In genomic region chr5:77669677-77670076, GRCh38 we compare ENCODE assay signal across 19 cellular contexts. TPM values are rescaled to one million over a fixed set of nuclear protein-coding genes. Genes with fewer than 3 reads are reported as not detected.
DNase-seq lines count a peak whose midpoint lies in the region; ATAC-seq, FAIRE-seq and TF ChIP-seq lines count a peak whose summit lies in the region.
"Had no signal": no experiment of that assay in that cellular context is flagged by ENCODE, and none has a peak within 500 bp of the region (broad histone marks: within the 10 kb centered on the region; RNA-seq: fewer than 3 reads in every experiment).

No MANE protein-coding gene starts in this region.

- H4K20me1 ChIP-seq in K562 (replicated peaks; ENCODE audit: control insufficient read depth, insufficient read depth, low read length) = no peaks in the 10 kb centered on the region

- H3K36me3 Mint-ChIP-seq in stimulated activated naive B cell treated with anti-CD40 and anti-IgM and Interleukin-4, amounts not matched to agents 10 μg/mL and 1 μg/mL and 100 μg/mL, for 72 hours = no peaks in the 10 kb centered on the region
- H3K36me3 Mint-ChIP-seq: CD8-positive, alpha-beta T cell; IgD-negative memory B cell had no signal

- WGBS in K562 (ENCODE audit: insufficient coverage, low coverage, missing lambda C conversion rate) = 6% methylated on average over 1 of the region's 1 CpG

- H3K9me3 ChIP-seq in K562 (replicated peaks; ENCODE audit: control insufficient read depth, insufficient read depth, low read depth, low read length) (no peaks in the 10 kb centered on the region), BE2C (no peaks in the 10 kb centered on the region)

- H3K4me1 ChIP-seq in K562 (replicated peaks in 1 of 2; ENCODE audit: control insufficient read depth in 2 of 2, insufficient read depth in 2 of 2, low read length in 2 of 2) (no peaks in the 10 kb centered on the region), BE2C (no peaks in the 10 kb centered on the region)

- BruUV-seq in K562 (replicated peaks; lab: Mats Ljungman, UMichigan) = no TSS peak

- TF ChIP-seq EP300 in K562 (IDR thresholded peaks at IDR 0.05; ENCODE audit: low read length) = no peak

- H3K36me3 ChIP-seq in K562 (ENCODE audit: control insufficient read depth, insufficient read depth, low read length) (no peaks in the 10 kb centered on the region), BE2C (no peaks in the 10 kb centered on the region)

- H3K9me1 ChIP-seq in K562 (ENCODE audit: control insufficient read depth, insufficient read depth, low read length) = no peaks in the 10 kb centered on the region

- no peaks in the 10 kb centered on the region for H3K79me2 ChIP-seq in K562 (ENCODE audit: control insufficient read depth, insufficient read depth, low read length)

- no peak for TF ChIP-seq RAD21 in K562 (CRISPR knock-in tag; conservative IDR thresholded peaks at IDR 0.05 in 1 of 2, IDR thresholded peaks at IDR 0.05 in 1 of 2)

- no peak overlapping the region for H3K27ac Mint-ChIP-seq in stimulated activated naive B cell treated with anti-CD40 and anti-IgM and Interleukin-4, amounts not matched to agents 10 μg/mL and 1 μg/mL and 100 μg/mL, for 72 hours
- H3K27ac Mint-ChIP-seq: CD8-positive, alpha-beta T cell; H9; IgD-negative memory B cell had no signal

- TF ChIP-seq CTCF in K562 (IDR thresholded peaks at IDR 0.05 in 2 of 3, conservative IDR thresholded peaks at IDR 0.05 in 1 of 3; ENCODE audit: insufficient read depth in 2 of 3, low read depth in 1 of 3, low read length in 3 of 3) (no peak), BE2C (IDR thresholded peaks at IDR 0.05; ENCODE audit: low read depth, low read length) (no peak)

- DNase-seq in NCI-H82 (lab: John Stamatoyannopoulos, UW) (peak; percentile 41), NCI-H82 treated with DMSO at 0.1 percent for 48 hours (lab: John Stamatoyannopoulos, UW; ENCODE audit: unreplicated experiment) (no peak), COR-L47 (lab: John Stamatoyannopoulos, UW) (peak; percentile 34), NCI-H146 (lab: John Stamatoyannopoulos, UW) (peak; percentile 25), K562 (ENCODE audit: extremely low read depth in 1 of 4, low spot score in 3 of 4) (no peak), BE2C (no peak), GDM1 (lab: John Stamatoyannopoulos, UW) (no peak)
- no peak for DNase-seq in stimulated activated naive B cell treated with anti-CD40 and anti-IgM and Interleukin-4, amounts not matched to agents 10 μg/mL and 1 μg/mL and 100 μg/mL, for 72 hours
- DNase-seq: ACHN; CD8-positive, alpha-beta T cell; DMS79 treated with DMSO at 0.1 percent for 48 hours; H9; KG1 had no signal

- intact Hi-C loops in K562 (cut with micrococcal nuclease) = no loop called here

- H3K27me3 ChIP-seq in K562 (ENCODE audit: control insufficient read depth in 2 of 2, insufficient read depth in 2 of 2, low read length in 2 of 2) = peaks cover 28 to 41% of the 10 kb centered on the region in 2 experiments
- no peaks in the 10 kb centered on the region for H3K27me3 ChIP-seq in BE2C

- no peak overlapping the region for H3K4me2 ChIP-seq in K562 (ENCODE audit: insufficient read depth, low read length)

- H3K4me3 ChIP-seq in K562 (no peak overlapping the region), BE2C (ENCODE audit: low read depth, low read length) (no peak overlapping the region)
- H3K4me3 ChIP-seq: GM12878 had no signal

- POLR2A ChIA-PET in K562 (lab: Yijun Ruan, JAX) = no interaction called here

- no peak overlapping the region for H3K27ac ChIP-seq in K562 (ENCODE audit: extremely low read depth, low read depth, low read length)

- H3K4me1 Mint-ChIP-seq in stimulated activated naive B cell treated with anti-CD40 and anti-IgM and Interleukin-4, amounts not matched to agents 10 μg/mL and 1 μg/mL and 100 μg/mL, for 72 hours = no peaks in the 10 kb centered on the region
- H3K4me1 Mint-ChIP-seq: IgD-negative memory B cell had no signal

- CTCF ChIA-PET in K562 (lab: Yijun Ruan, JAX; ENCODE audit: low intra/inter-chr PET ratio) = no interaction called here

- ATAC-seq in K562 = no peak
- ATAC-seq in stimulated activated naive B cell treated with anti-CD40 and anti-IgM and Interleukin-4, amounts not matched to agents 10 μg/mL and 1 μg/mL and 100 μg/mL, for 72 hours (replicated peaks) = no peak
- ATAC-seq: CD8-positive, alpha-beta T cell; GM12878; HepG2 had no signal

- no peak overlapping the region for H3K4me3 Mint-ChIP-seq in stimulated activated naive B cell treated with anti-CD40 and anti-IgM and Interleukin-4, amounts not matched to agents 10 μg/mL and 1 μg/mL and 100 μg/mL, for 72 hours
- H3K4me3 Mint-ChIP-seq: CD8-positive, alpha-beta T cell; H9; IgD-negative memory B cell had no signal

- peaks cover 0 to under 1% of the 10 kb centered on the region in 2 donors for H3K9me3 Mint-ChIP-seq in stimulated activated naive B cell treated with anti-CD40 and anti-IgM and Interleukin-4, amounts not matched to agents 10 μg/mL and 1 μg/mL and 100 μg/mL, for 72 hours
- H3K9me3 Mint-ChIP-seq: CD8-positive, alpha-beta T cell; H9 had no signal

- peaks cover 15 to 19% of the 10 kb centered on the region in 2 donors for H3K27me3 Mint-ChIP-seq in stimulated activated naive B cell treated with anti-CD40 and anti-IgM and Interleukin-4, amounts not matched to agents 10 μg/mL and 1 μg/mL and 100 μg/mL, for 72 hours
- H3K27me3 Mint-ChIP-seq: IgD-negative memory B cell had no signal

- in situ Hi-C loops in K562 (cut with MboI) = no loop called here

- H2AFZ ChIP-seq in K562 (ENCODE audit: low read depth, low read length) = no peak overlapping the region

- TF ChIP-seq POLR2A in K562 (conservative IDR thresholded peaks at IDR 0.05) = no peak

- no peak overlapping the region for H3K9ac ChIP-seq in K562 (ENCODE audit: insufficient read depth in 1 of 2, low read depth in 2 of 2, low read length in 2 of 2)

- no peak for FAIRE-seq in K562 (lab: Jason Lieb, UNC)
- FAIRE-seq: A204.1, GM12878, H1, HepG2 had no signal

TF ChIP-seq in K562, 482 proteins besides CTCF, POLR2A, EP300 and RAD21 (continues in another document):
- TF ChIP-seq ETV5 (CRISPR knock-in tag; IDR thresholded peaks at IDR 0.05; ENCODE audit: low read depth) (no peak), POLR2H (tag; IDR thresholded peaks at IDR 0.05; ENCODE audit: low read depth) (no peak), ZNF639 (CRISPR knock-in tag; conservative IDR thresholded peaks at IDR 0.05 in 1 of 2, IDR thresholded peaks at IDR 0.05 in 1 of 2) (no peak), ZFP36 (IDR thresholded peaks at IDR 0.05; ENCODE audit: low read depth, low read length, partially characterized antibody) (no peak), KAT8 (IDR thresholded peaks at IDR 0.05; ENCODE audit: low read depth) (no peak), POU5F1 (IDR thresholded peaks at IDR 0.05; ENCODE audit: borderline replicate concordance, low read depth, low read length, partially characterized antibody) (no peak), PPARD (CRISPR knock-in tag; IDR thresholded peaks at IDR 0.05) (no peak), ELF1 (tag; IDR thresholded peaks at IDR 0.05) (no peak), WHSC1 (IDR thresholded peaks at IDR 0.05; ENCODE audit: low read length) (no peak), FOXJ2 (tag; IDR thresholded peaks at IDR 0.05) (no peak), NFRKB (IDR thresholded peaks at IDR 0.05; ENCODE audit: low read depth) (no peak), RFX5 (IDR thresholded peaks at IDR 0.05; ENCODE audit: low read depth, low read length) (no peak)
- TF ChIP-seq, protein P1, sequence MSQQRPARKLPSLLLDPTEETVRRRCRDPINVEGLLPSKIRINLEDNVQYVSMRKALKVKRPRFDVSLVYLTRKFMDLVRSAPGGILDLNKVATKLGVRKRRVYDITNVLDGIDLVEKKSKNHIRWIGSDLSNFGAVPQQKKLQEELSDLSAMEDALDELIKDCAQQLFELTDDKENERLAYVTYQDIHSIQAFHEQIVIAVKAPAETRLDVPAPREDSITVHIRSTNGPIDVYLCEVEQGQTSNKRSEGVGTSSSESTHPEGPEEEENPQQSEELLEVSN (IDR thresholded peaks at IDR 0.05; ENCODE audit: borderline replicate concordance in 1 of 2, extremely low read depth in 1 of 2, insufficient read depth in 1 of 2, insufficient read length in 1 of 2, low read depth in 1 of 2, low read length in 1 of 2, poor library complexity in 1 of 2, severe bottlenecking in 1 of 2) = no peak

RNA-seq across cellular contexts. Expression of gene OTP, which starts 31.2 kb away (rescaled TPM):
- not detected in 2 replicates for total RNA-seq in K562 (2011; cell fraction: chromatin; rRNA removed; ENCODE audit: low replicate concordance)
- total RNA-seq in K562 (2011; cell fraction: nucleolus; rRNA removed) = not detected in 2 replicates
- total RNA-seq in K562 (2011; cell fraction: nucleoplasm; rRNA removed) = not detected in 2 replicates
- not detected in 2 replicates for total RNA-seq in K562 (2014; rRNA removed)
- not detected in 2 replicates for total RNA-seq in K562 (2014; rRNA removed; fragmentation: Illumina TruSeq; extraction: Trizol)
- not detected in 2 replicates for total RNA-seq in K562 (2015; rRNA removed; fragmentation: Illumina TruSeq; extraction: Trizol)
- total RNA-seq in K562 (2021) = 0.16 TPM in 2 replicates
- 0.04 TPM in 1 of 2 replicates, not detected in the other for polyA plus RNA-seq in K562 (2011; rRNA removed)
- 0.04 TPM in 2 replicates for polyA plus RNA-seq in K562 (2011; cell fraction: cytosol; rRNA removed)
- polyA plus RNA-seq in K562 (2011; cell fraction: nucleus; rRNA removed) = not detected in 2 replicates
- polyA plus RNA-seq in K562 (2012) = 0.08 TPM in 1 of 2 replicates, not detected in the other
- 0.08 and 0.09 TPM in 2 replicates for polyA plus RNA-seq in K562 (2014; fragmentation: Illumina TruSeq; extraction: Trizol)
- under 1 TPM; 0.04 to 0.06 TPM for polyA plus RNA-seq in K562 (2014; fragmentation: Nextera tagmentation; extraction: Ambion mirVana)
- 0.04 and 0.05 TPM in 2 replicates for polyA plus RNA-seq in K562 (2014; rRNA removed)
- polyA minus RNA-seq in K562 (2011; rRNA and poly(A)+ RNA removed) = 0.06 TPM in 1 of 2 replicates, not detected in the other
- not detected in 2 replicates for polyA minus RNA-seq in K562 (2011; cell fraction: cytosol; rRNA and poly(A)+ RNA removed)
- polyA minus RNA-seq in K562 (2011; cell fraction: nucleus; rRNA and poly(A)+ RNA removed) = not detected in 2 replicates
- not detected for polyA plus RNA-seq in BE2C (2012; ENCODE audit: insufficient read depth, insufficient read length, low read depth)
- total RNA-seq: CD8-positive, alpha-beta T cell; H1; H9; HepG2 had no signal
- polyA plus RNA-seq: BJ, H1, HepG2, IgD-negative memory B cell had no signal

Comparison
In these comparisons a context has a peak if more than half of its experiments do, and no peak if none do; other contexts are left out.
1. DNase-seq: peak in NCI-H82 (single experiment), COR-L47 (single experiment) and NCI-H146 (single experiment); none in NCI-H82 treated with DMSO at 0.1 percent for 48 hours (single experiment), K562 (0 of 4), stimulated activated naive B cell treated with anti-CD40 and anti-IgM and Interleukin-4, amounts not matched to agents 10 μg/mL and 1 μg/mL and 100 μg/mL, for 72 hours (single experiment), BE2C (single experiment) and GDM1 (single experiment).